In the genomic region with DNA sequence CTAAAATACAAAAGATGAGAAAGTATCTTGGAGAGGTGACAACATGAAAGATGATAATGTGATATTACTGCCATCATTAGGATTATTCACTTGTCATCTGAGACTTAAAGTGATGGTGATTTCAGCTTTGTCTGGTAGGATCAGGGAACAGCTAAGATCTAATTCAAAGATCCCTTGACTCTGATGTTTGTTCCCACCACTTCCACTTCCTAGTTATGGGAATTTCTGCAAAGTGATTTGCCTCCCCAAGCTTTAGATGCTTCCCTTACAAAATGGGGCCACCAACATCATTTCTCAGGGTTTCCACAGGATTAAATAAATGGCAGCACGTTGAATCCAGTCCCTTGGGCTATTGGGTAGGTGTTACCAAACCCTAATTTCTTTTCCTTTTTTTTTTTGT, we compare ENCODE assay signal across 31 cellular contexts.
DNase-seq lines count a peak whose midpoint lies in the region; ATAC-seq, FAIRE-seq and TF ChIP-seq lines count a peak whose summit lies in the region.
"Had no signal": no experiment of that assay in that cellular context is flagged by ENCODE, and none has a peak within 500 bp of the region (broad histone marks: within the 10 kb centered on the region; RNA-seq: fewer than 3 reads in every experiment).

No MANE protein-coding gene starts in this region.

- 0 out of 2 replicates have a peak overlapping the region, but pooled peaks have one; percentile 13 for H2BK20ac ChIP-seq in H1 (ENCODE audit: low read length)

- DNase-seq in H1 (ENCODE audit: low read depth in 1 of 2, low spot score in 2 of 2): no peak
- no peak for DNase-seq in sciatic nerve (ENCODE audit: low spot score)
- no peak for DNase-seq in esophagus squamous epithelium (lab: John Stamatoyannopoulos, UW)
- DNase-seq: 8988T; ACHN; AML-193; BE2C; C1 segment of cervical spinal cord; Caco-2; Calu3; CD4-positive, alpha-beta memory T cell; CD4-positive, alpha-beta T cell; CD4-positive, CD25-positive, alpha-beta regulatory T cell; CD8-positive, alpha-beta memory T cell; CD8-positive, alpha-beta T cell; COR-L47; DMS 273 treated with DMSO at 0.1 percent for 48 hours; DMS153; DMS53; DMS79; DMS79 treated with DMSO at 0.1 percent for 48 hours; DND-41; EL had no signal

- H3K4me2 ChIP-seq in H1 (ENCODE audit: insufficient read depth in 1 of 2, low read depth in 2 of 2, low read length in 2 of 2) (no peak overlapping the region), neural cell (ENCODE audit: low read length) (no peak overlapping the region)
- H3K4me2 ChIP-seq: A549; BLaER1; BLaER1 treated with 17β-estradiol and CSF1 and Interleukin-3, amounts not matched to agents 10 nM and 100 nM had no signal

- H3K36me3 ChIP-seq in H1 (ENCODE audit: control insufficient read depth in 2 of 4, insufficient read depth in 4 of 4, low read length in 3 of 4) (no peaks in the 10 kb centered on the region), neural cell (ENCODE audit: insufficient read depth, low read length) (no peaks in the 10 kb centered on the region), esophagus squamous epithelium (no peaks in the 10 kb centered on the region)
- H3K36me3 ChIP-seq: BE2C; BLaER1; BLaER1 treated with 17β-estradiol and CSF1 and Interleukin-3, amounts not matched to agents 10 nM and 100 nM had no signal

- H3F3A ChIP-seq in neural cell (ENCODE audit: insufficient read depth, low read length, poor library complexity, severe bottlenecking): no peaks in the 10 kb centered on the region

- no peak overlapping the region for H2BK120ac ChIP-seq in H1 (replicated peaks; ENCODE audit: low read depth, low read length)

- no peak overlapping the region for H3K4ac ChIP-seq in H1 (replicated peaks; ENCODE audit: insufficient read length, low read depth, low read length)

- H3K27me3 ChIP-seq in H1 (replicated peaks in 1 of 4; ENCODE audit: control insufficient read depth in 3 of 4, extremely low read depth in 1 of 4, insufficient read depth in 3 of 4, low read length in 3 of 4) (no peaks in the 10 kb centered on the region), neural cell (ENCODE audit: insufficient read depth, low read depth, low read length) (no peaks in the 10 kb centered on the region), esophagus squamous epithelium (no peaks in the 10 kb centered on the region)
- H3K27me3 ChIP-seq: BE2C; BLaER1; BLaER1 treated with 17β-estradiol and CSF1 and Interleukin-3, amounts not matched to agents 10 nM and 100 nM had no signal

- no peak overlapping the region for H3K14ac ChIP-seq in H1 (ENCODE audit: insufficient read length)

- no peak for ATAC-seq in sciatic nerve
- ATAC-seq: A549; CD8-positive, alpha-beta T cell had no signal

- no peak for FAIRE-seq in H1 (lab: Jason Lieb, UNC)
- FAIRE-seq: A204.1, A549, D721Med had no signal

- no peak overlapping the region for H2AK5ac ChIP-seq in H1 (ENCODE audit: low read depth, low read length)

- TF ChIP-seq EP300 in H1 (IDR thresholded peaks at IDR 0.05; ENCODE audit: borderline replicate concordance in 1 of 2, low read depth in 2 of 2, low read length in 2 of 2): no peak
- TF ChIP-seq EP300 in neural cell (conservative IDR thresholded peaks at IDR 0.05; ENCODE audit: poor library complexity, severe bottlenecking): peak; percentile 24

- H4K20me1 ChIP-seq in H1 (replicated peaks in 1 of 2; ENCODE audit: control insufficient read depth in 1 of 2, insufficient read depth in 2 of 2, low read length in 2 of 2) (no peaks in the 10 kb centered on the region), neural cell (ENCODE audit: insufficient read depth) (no peaks in the 10 kb centered on the region)
- H4K20me1 ChIP-seq: BLaER1; BLaER1 treated with 17β-estradiol and CSF1 and Interleukin-3, amounts not matched to agents 10 nM and 100 nM had no signal

- H4K91ac ChIP-seq in H1 (replicated peaks; ENCODE audit: insufficient read length, low read length): no peak overlapping the region

- intact Hi-C loops in sciatic nerve (cut with DNase I) (no loop called here), esophagus squamous epithelium (cut with DNase I) (no loop called here)

- H2BK12ac ChIP-seq in H1 (ENCODE audit: low read depth, low read length): no peak overlapping the region

- CTCF ChIA-PET in H1 (lab: Charles Lee; ENCODE audit: partially characterized antibody): no interaction called here

- H3K9me3 ChIP-seq in H1 (ENCODE audit: insufficient read depth in 2 of 2, low read depth in 1 of 2, low read length in 1 of 2) (no peaks in the 10 kb centered on the region), neural cell (ENCODE audit: low read length) (no peaks in the 10 kb centered on the region), esophagus squamous epithelium (no peaks in the 10 kb centered on the region)
- H3K9me3 ChIP-seq: A549; BE2C; BLaER1 treated with 17β-estradiol and CSF1 and Interleukin-3, amounts not matched to agents 10 nM and 100 nM; Caco-2 had no signal

- no peak overlapping the region for H3K56ac ChIP-seq in H1 (replicated peaks; ENCODE audit: insufficient read length, low read depth, low read length)

- TF ChIP-seq RAD21 in H1 (IDR thresholded peaks at IDR 0.05 in 1 of 2, conservative IDR thresholded peaks at IDR 0.05 in 1 of 2; ENCODE audit: low read depth in 2 of 2, low read length in 2 of 2) (no peak), neural cell (conservative IDR thresholded peaks at IDR 0.05) (no peak)

- H3K4me1 ChIP-seq in H1 (replicated peaks in 1 of 4; ENCODE audit: control insufficient read depth in 3 of 4, insufficient read depth in 4 of 4, low read length in 3 of 4): peaks cover 0 to 12% (median 6%) of the 10 kb centered on the region in 4 experiments; a peak in 5 of 7 replicates
- peaks cover 0 to 20% (median 0%) of the 10 kb centered on the region in 3 donors for H3K4me1 ChIP-seq in esophagus squamous epithelium
- H3K4me1 ChIP-seq: A549, BLaER1, Caco-2 had no signal

- H3K4me3 ChIP-seq in H1 (ENCODE audit: extremely low read depth in 1 of 4, insufficient read depth in 2 of 4, low read depth in 3 of 4, low read length in 4 of 4): no peak overlapping the region
- no peak overlapping the region for H3K4me3 ChIP-seq in neural cell (ENCODE audit: low read length)
- H3K4me3 ChIP-seq in esophagus squamous epithelium: no peak overlapping the region
- H3K4me3 ChIP-seq: A549; BLaER1; BLaER1 treated with 17β-estradiol and CSF1 and Interleukin-3, amounts not matched to agents 10 nM and 100 nM had no signal

- H3K79me1 ChIP-seq in H1 (ENCODE audit: low read depth, low read length): no peaks in the 10 kb centered on the region

- H3K27ac ChIP-seq in H1 (ENCODE audit: low read depth, low read length) (no peak overlapping the region), neural cell (ENCODE audit: low read length) (no peak overlapping the region), esophagus squamous epithelium (no peak overlapping the region)
- H3K27ac ChIP-seq: 22Rv1; A549; BLaER1; BLaER1 treated with 17β-estradiol and CSF1 and Interleukin-3, amounts not matched to agents 10 nM and 100 nM; C4-2B had no signal

- no peaks in the 10 kb centered on the region; the same call in 1 of the 2 replicates for H3K23me2 ChIP-seq in H1 (ENCODE audit: low read depth, low read length)

- no peak overlapping the region for H3K9ac ChIP-seq in H1 (replicated peaks in 1 of 4; ENCODE audit: extremely low read depth in 1 of 4, low read depth in 3 of 4, low read length in 3 of 4)
- H3K9ac ChIP-seq in neural cell (ENCODE audit: low read length): no peak overlapping the region
- H3K9ac ChIP-seq: BLaER1; BLaER1 treated with 17β-estradiol and CSF1 and Interleukin-3, amounts not matched to agents 10 nM and 100 nM had no signal

- 91% methylated on average over 1 of the region's 1 CpG; no CpG with 5 or more reads in 1 of the 2 experiments for WGBS in H1 (ENCODE audit: extremely low coverage in 1 of 2, insufficient coverage in 1 of 2, insufficient read length in 1 of 2, insufficient replicate concordance in 2 of 2, low coverage in 1 of 2, low lambda C conversion rate in 2 of 2, missing lambda C conversion rate in 1 of 2), 2 experiments
- WGBS in esophagus squamous epithelium, 2 donors: 53 to 64% methylated on average over 1 of the region's 1 CpG

- H3K18ac ChIP-seq in H1 (ENCODE audit: extremely low read depth, low read length): no peak overlapping the region

- POLR2A ChIA-PET in H1 (lab: Charles Lee; ENCODE audit: partially characterized antibody): no interaction called here

- H3K23ac ChIP-seq in H1 (ENCODE audit: insufficient read length): no peak overlapping the region

- no peaks in the 10 kb centered on the region for H3K9me2 ChIP-seq in neural cell (ENCODE audit: insufficient read depth, low read length)

- H4K8ac ChIP-seq in H1 (ENCODE audit: extremely low read depth, insufficient read depth, low read length): no peak overlapping the region; the same call in 1 of the 2 replicates

- H2AFZ ChIP-seq in H1 (ENCODE audit: low read length) (no peak overlapping the region), neural cell (ENCODE audit: low read depth, low read length) (no peak overlapping the region)

- no peak overlapping the region for H2BK15ac ChIP-seq in H1 (ENCODE audit: low read length)

- H3K79me2 ChIP-seq in H1 (ENCODE audit: control insufficient read depth in 1 of 2, insufficient read depth in 2 of 2, low read length in 2 of 2) (no peaks in the 10 kb centered on the region), neural cell (replicated peaks; ENCODE audit: insufficient read depth, low read length) (no peaks in the 10 kb centered on the region)

- no peak overlapping the region for H4K5ac ChIP-seq in H1 (ENCODE audit: insufficient read length, low read depth, low read length)

- TF ChIP-seq POLR2A in H1 (IDR thresholded peaks at IDR 0.05; ENCODE audit: control extremely low read depth in 1 of 2, low read depth in 2 of 2, low read length in 2 of 2) (no peak), esophagus squamous epithelium (IDR thresholded peaks at IDR 0.05) (no peak)

- TF ChIP-seq CTCF in H1 (IDR thresholded peaks at IDR 0.05; ENCODE audit: control extremely low read depth in 1 of 3, insufficient read depth in 1 of 3, low read depth in 1 of 3, low read length in 3 of 3): no peak
- TF ChIP-seq CTCF in neural cell (IDR thresholded peaks at IDR 0.05; ENCODE audit: poor library complexity, severe bottlenecking): no peak
- no peak for TF ChIP-seq CTCF in esophagus squamous epithelium (IDR thresholded peaks at IDR 0.05)

- no peak overlapping the region for H2BK5ac ChIP-seq in H1 (ENCODE audit: low read depth, low read length)

TF ChIP-seq in H1, 55 proteins besides CTCF, POLR2A, EP300 and RAD21 (continues in another document):
- TF ChIP-seq CREB1 (IDR thresholded peaks at IDR 0.05) (no peak), YY1 (IDR thresholded peaks at IDR 0.05; ENCODE audit: low read depth, low read length) (no peak), ZNF274 (IDR thresholded peaks at IDR 0.05; ENCODE audit: borderline replicate concordance, extremely low read depth, low read length) (no peak), KDM1A (IDR thresholded peaks at IDR 0.05; ENCODE audit: borderline replicate concordance, low read length) (no peak)

TF ChIP-seq in neural cell, 6 proteins besides CTCF, POLR2A, EP300 and RAD21 (continues in another document):
- no peak for TF ChIP-seq SMC3 (conservative IDR thresholded peaks at IDR 0.05; ENCODE audit: poor library complexity)
